In the genomic region with DNA sequence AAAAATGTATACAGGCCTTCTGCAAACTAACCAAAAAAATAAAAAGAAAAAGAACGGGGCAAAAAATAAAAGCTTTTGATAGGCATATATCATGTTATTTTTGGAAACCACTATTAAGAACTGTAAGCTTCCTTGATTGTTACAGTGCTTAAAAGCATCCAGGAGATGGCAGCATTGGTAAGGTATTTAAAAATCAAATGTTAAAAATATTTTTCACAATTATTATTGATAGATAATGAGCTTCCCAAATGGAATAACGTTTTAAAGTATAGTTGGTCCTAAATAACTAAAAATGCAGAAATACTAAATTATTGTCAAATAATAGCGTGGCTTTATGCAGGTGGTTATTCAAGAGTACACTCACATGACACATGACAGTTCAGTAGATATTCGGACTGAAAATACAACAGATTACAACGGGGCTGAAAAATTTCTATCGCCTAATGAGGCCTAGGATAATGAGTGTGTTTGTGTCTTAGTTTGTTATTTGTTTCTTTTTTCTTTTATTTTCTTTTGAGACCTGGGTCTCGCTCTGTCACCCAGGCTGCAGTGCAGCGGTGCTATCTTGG, we compare ENCODE assay signal across 8 cellular contexts.
DNase-seq lines count a peak whose midpoint lies in the region; ATAC-seq and TF ChIP-seq lines count a peak whose summit lies in the region.

No MANE protein-coding gene starts in this region.

- CTCF ChIA-PET in IMR-90 (lab: Yijun Ruan, JAX) = interaction anchor here (0.8 to 1.6 kb wide), 8 partner anchors 13 to 426 kb away, joined by 3 to 10 read pairs (median 5); a partner anchor contains a TSS

- TF ChIP-seq CTCF in IMR-90 (conservative IDR thresholded peaks at IDR 0.05; ENCODE audit: low read depth, low read length) (peak; percentile 76), hepatocyte (IDR thresholded peaks at IDR 0.05; ENCODE audit: poor library complexity) (peak; percentile 75), upper lobe of right lung (IDR thresholded peaks at IDR 0.05) (peak; percentile 76)

- no peaks in the 10 kb centered on the region for H3K79me2 ChIP-seq in hepatocyte

- H3K27ac ChIP-seq in IMR-90 (ENCODE audit: insufficient read depth, low read length) = no peak overlapping the region
- no peak overlapping the region for H3K27ac ChIP-seq in hepatocyte
- H3K27ac ChIP-seq in upper lobe of right lung = no peak overlapping the region

- peaks cover 4% of the 10 kb centered on the region; the same call in 1 of the 2 replicates for H3K4me1 ChIP-seq in IMR-90 (ENCODE audit: control insufficient read depth, insufficient read depth, low read length)
- peaks cover 13% of the 10 kb centered on the region for H3K4me1 ChIP-seq in adipocyte (ENCODE audit: control insufficient read depth, insufficient read depth, low read length)
- H3K4me1 ChIP-seq in hepatocyte (ENCODE audit: insufficient read depth) = peaks cover 4% of the 10 kb centered on the region
- peaks cover 9% of the 10 kb centered on the region for H3K4me1 ChIP-seq in upper lobe of right lung

- DNase-seq in CD1c-positive myeloid dendritic cell (ENCODE audit: extremely low spot score) (peak; percentile 59), IMR-90 (peak; percentile 55), adipocyte (ENCODE audit: low read depth) (peak; percentile 73), hepatocyte (ENCODE audit: low spot score) (peak; percentile 37), upper lobe of right lung (no peak)

- dilution Hi-C loops in IMR-90 (cut with HindIII; ENCODE audit: low sequenced_read_pairs, unreplicated experiment) = no loop called here

- no peak overlapping the region for H2AFZ ChIP-seq in IMR-90 (replicated peaks; ENCODE audit: low read length, poor library complexity)
- no peak overlapping the region for H2AFZ ChIP-seq in hepatocyte

- no peak overlapping the region for H3K56ac ChIP-seq in IMR-90 (ENCODE audit: extremely low read depth, insufficient read depth, low read length)

- no peak overlapping the region for H3K4me2 ChIP-seq in IMR-90 (ENCODE audit: low read depth, low read length)
- no peak overlapping the region for H3K4me2 ChIP-seq in hepatocyte

- no peaks in the 10 kb centered on the region for H3K79me1 ChIP-seq in IMR-90 (ENCODE audit: low read depth in 1 of 2, low read length in 2 of 2)

- POLR2A ChIA-PET in IMR-90 (lab: Charles Lee; ENCODE audit: unreplicated experiment) = interaction anchor here (0.7 kb wide), 1 partner anchor 395 kb away, joined by 4 read pairs; no protein-coding TSS in a partner anchor

- H3K4me3 ChIP-seq in IMR-90 (ENCODE audit: insufficient read depth, low read depth, low read length) = no peak overlapping the region
- no peak overlapping the region for H3K4me3 ChIP-seq in adipocyte (ENCODE audit: low read length)
- no peak overlapping the region for H3K4me3 ChIP-seq in hepatocyte
- no peak overlapping the region for H3K4me3 ChIP-seq in upper lobe of right lung

- H3K36me3 ChIP-seq in IMR-90 (ENCODE audit: control insufficient read depth, insufficient read depth, low read length) (no peaks in the 10 kb centered on the region), adipocyte (ENCODE audit: control insufficient read depth, insufficient read depth, low read length, severe bottlenecking) (no peaks in the 10 kb centered on the region), hepatocyte (replicated peaks; ENCODE audit: insufficient read depth, low read depth) (no peaks in the 10 kb centered on the region), upper lobe of right lung (no peaks in the 10 kb centered on the region)

- H4K20me1 ChIP-seq in IMR-90 (ENCODE audit: insufficient read depth, low read length) (no peaks in the 10 kb centered on the region), hepatocyte (ENCODE audit: insufficient read depth, poor library complexity, severe bottlenecking) (no peaks in the 10 kb centered on the region)

- no peak overlapping the region for H4K5ac ChIP-seq in IMR-90 (ENCODE audit: low read depth, low read length)

- H3K9me3 ChIP-seq in IMR-90 (ENCODE audit: control insufficient read depth, insufficient read depth, low read length) (peaks cover 5% of the 10 kb centered on the region), adipocyte (ENCODE audit: control insufficient read depth, low read length) (peaks cover 32% of the 10 kb centered on the region), hepatocyte (ENCODE audit: low read depth) (peaks cover 6% of the 10 kb centered on the region), upper lobe of right lung (peaks cover 13% of the 10 kb centered on the region)

- no peak overlapping the region for H3K4ac ChIP-seq in IMR-90 (ENCODE audit: low read depth, low read length)

- no TSS peak for BruUV-seq in IMR-90 (replicated peaks; lab: Mats Ljungman, UMichigan)

- TF ChIP-seq RAD21 in IMR-90 (IDR thresholded peaks at IDR 0.05; ENCODE audit: low read length) = peak; percentile 77

- no peak overlapping the region for H2AK5ac ChIP-seq in IMR-90 (ENCODE audit: low read depth, low read length)

- no peak overlapping the region for H2AK9ac ChIP-seq in IMR-90 (replicated peaks; ENCODE audit: low read depth, low read length, poor library complexity)

- ATAC-seq in IMR-90 (ENCODE audit: low read depth) = peak; percentile 68
- peak; percentile 70 for ATAC-seq in upper lobe of right lung
- ATAC-seq in GM18867 (IDR thresholded peaks at IDR 0.05; ENCODE audit: unreplicated experiment) = no peak
- no peak for ATAC-seq in HG02759 (IDR thresholded peaks at IDR 0.05; ENCODE audit: unreplicated experiment)
- ATAC-seq in HG03460 (IDR thresholded peaks at IDR 0.05; ENCODE audit: unreplicated experiment) = no peak

- H2BK20ac ChIP-seq in IMR-90 (ENCODE audit: low read depth, low read length) = no peak overlapping the region

- H4K91ac ChIP-seq in IMR-90 (ENCODE audit: insufficient read depth, low read depth, low read length) = no peak overlapping the region

- intact Hi-C loops in IMR-90 (cut with micrococcal nuclease) = loop anchor here (1.0 to 2.0 kb wide), 6 partner anchors 128 to 757 kb away; no protein-coding TSS in a partner anchor
- intact Hi-C loops in upper lobe of right lung (cut with DNase I) = no loop called here

- in situ Hi-C loops in IMR-90 (cut with MboI; ENCODE audit: low sequenced_read_pairs) = loop anchor here (10.0 to 25.0 kb wide), 2 partner anchors 376 to 749 kb away; no protein-coding TSS in a partner anchor

- 100% methylated on average over 1 of the region's 8 CpGs; no CpG with 5 or more reads in 1 of the 2 experiments for WGBS in IMR-90 (ENCODE audit: extremely low coverage in 2 of 2, insufficient read length in 1 of 2), 2 experiments
- WGBS in hepatocyte (ENCODE audit: low lambda C conversion rate, missing lambda C conversion rate) = 61% methylated on average over 8 of the region's 8 CpGs

- no peaks in the 10 kb centered on the region for H3K9me2 ChIP-seq in hepatocyte (replicated peaks; ENCODE audit: insufficient read depth)

- H2BK5ac ChIP-seq in IMR-90 (ENCODE audit: low read depth, low read length, poor library complexity, severe bottlenecking) = no peak overlapping the region

- H3K27me3 ChIP-seq in IMR-90 (ENCODE audit: control insufficient read depth, insufficient read depth, low read length) = no peaks in the 10 kb centered on the region
- H3K27me3 ChIP-seq in adipocyte (replicated peaks; ENCODE audit: control insufficient read depth, insufficient read depth, low read length) = peaks cover 5% of the 10 kb centered on the region
- H3K27me3 ChIP-seq in hepatocyte = no peaks in the 10 kb centered on the region
- H3K27me3 ChIP-seq in upper lobe of right lung = no peaks in the 10 kb centered on the region

- no peak overlapping the region for H2BK120ac ChIP-seq in IMR-90 (ENCODE audit: low read depth, low read length)

- H3K9me1 ChIP-seq in IMR-90 (ENCODE audit: insufficient read depth, low read length) = no peaks in the 10 kb centered on the region

- no peak for TF ChIP-seq POLR2A in IMR-90 (IDR thresholded peaks at IDR 0.05; ENCODE audit: low read depth, low read length)

- no peak overlapping the region for H3K18ac ChIP-seq in IMR-90 (ENCODE audit: low read depth, low read length)

- H3K14ac ChIP-seq in IMR-90 (replicated peaks; ENCODE audit: low read depth, low read length) = no peak overlapping the region

- H3K9ac ChIP-seq in IMR-90 (ENCODE audit: low read depth, low read length) = no peak overlapping the region
- no peak overlapping the region for H3K9ac ChIP-seq in adipocyte (ENCODE audit: low read length)

- H3K23ac ChIP-seq in IMR-90 (ENCODE audit: low read depth, low read length) = no peak overlapping the region

- no peak overlapping the region for H4K8ac ChIP-seq in IMR-90 (ENCODE audit: low read depth in 2 of 2, low read length in 2 of 2)

- no peak overlapping the region for H2BK15ac ChIP-seq in IMR-90 (ENCODE audit: low read depth, low read length)

TF ChIP-seq in IMR-90, 13 proteins besides CTCF, POLR2A, EP300 and RAD21:
- TF ChIP-seq NFE2L2 (IDR thresholded peaks at IDR 0.05; ENCODE audit: low read depth, low read length) (no peak), SMC3 (IDR thresholded peaks at IDR 0.05; ENCODE audit: low read depth, low read length) (peak; percentile 78)

Comparison
In these comparisons a context has a peak if more than half of its experiments do, and no peak if none do; other contexts are left out.
1. ATAC-seq: peak in IMR-90 (single experiment) and upper lobe of right lung (single experiment); none in GM18867 (single experiment), HG02759 (single experiment) and HG03460 (single experiment).
2. Peak in every context shown above with its lines, with median percentiles within 50 percentile points of each other: CTCF ChIP-seq.